Comparison of ENCODE assay signal across 2 cellular contexts in the genomic region with DNA sequence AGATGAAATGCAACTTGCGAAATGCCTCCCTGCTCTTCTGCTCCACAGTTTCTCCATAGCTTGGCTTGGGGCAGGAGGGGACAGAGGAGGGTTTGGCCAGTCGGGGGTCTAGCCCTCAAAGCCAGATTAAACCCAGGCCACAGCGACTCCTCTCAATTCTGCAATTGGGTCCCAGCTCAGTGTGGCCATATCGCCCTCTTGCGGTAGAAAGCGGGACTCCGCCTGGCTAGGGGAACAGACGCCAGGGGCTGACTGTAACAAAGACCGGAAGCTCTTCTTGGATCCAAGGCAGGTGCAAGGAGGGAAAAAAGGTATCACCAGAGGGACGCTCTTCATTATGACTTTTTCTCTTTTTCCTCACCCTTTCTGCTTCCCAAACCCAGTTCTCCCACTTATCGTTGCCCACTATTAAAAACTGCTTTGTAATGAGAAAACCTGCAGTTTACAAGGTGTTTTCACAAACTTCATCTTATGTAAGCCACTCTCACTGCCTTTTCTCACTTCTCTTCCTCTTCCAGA.
TF ChIP-seq lines count a peak whose summit lies in the region.

No MANE protein-coding gene starts in this region.

TF ChIP-seq in HEK293, 187 proteins besides CTCF, POLR2A, EP300 and RAD21 (continued from another document and continues in another):
- TF ChIP-seq ZBTB10 (tag by site-specific recombination; IDR thresholded peaks at IDR 0.05) (no peak), ZNF248 (tag by site-specific recombination; IDR thresholded peaks at IDR 0.05) (no peak), ZNF514 (tag by site-specific recombination; IDR thresholded peaks at IDR 0.05) (no peak), YY2 (tag by site-specific recombination; IDR thresholded peaks at IDR 0.05) (no peak), ZNF843 (tag by site-specific recombination; IDR thresholded peaks at IDR 0.05) (no peak), ZNF335 (tag by site-specific recombination; conservative IDR thresholded peaks at IDR 0.05) (peak; percentile 70), HOXD13 (CRISPR knock-in tag; IDR thresholded peaks at IDR 0.05; ENCODE audit: borderline replicate concordance) (no peak), ZNF629 (tag by site-specific recombination; IDR thresholded peaks at IDR 0.05) (no peak), ZNF214 (tag by site-specific recombination; IDR thresholded peaks at IDR 0.05; ENCODE audit: borderline replicate concordance) (no peak), ZNF600 (tag by site-specific recombination; IDR thresholded peaks at IDR 0.05) (peak; percentile 53; the same call in 1 of the 2 replicates), ZNF626 (tag by site-specific recombination; IDR thresholded peaks at IDR 0.05) (no peak), KLF1 (tag by site-specific recombination; IDR thresholded peaks at IDR 0.05) (no peak), SP3 (tag by site-specific recombination; IDR thresholded peaks at IDR 0.05) (no peak), ZNF10 (tag by site-specific recombination; IDR thresholded peaks at IDR 0.05) (no peak), ZIC2 (tag by site-specific recombination; IDR thresholded peaks at IDR 0.05) (0 out of 2 replicates have a peak, but pooled peaks have one; percentile 19), ZNF777 (tag by site-specific recombination; IDR thresholded peaks at IDR 0.05; ENCODE audit: borderline replicate concordance) (no peak), ZBTB49 (tag by site-specific recombination; IDR thresholded peaks at IDR 0.05; ENCODE audit: low read depth) (no peak), ZNF654 (tag by site-specific recombination; IDR thresholded peaks at IDR 0.05; ENCODE audit: low read depth) (peak; percentile 97), ZNF776 (tag by site-specific recombination; IDR thresholded peaks at IDR 0.05; ENCODE audit: borderline replicate concordance) (no peak), ZBTB26 (tag by site-specific recombination; optimal IDR thresholded peaks at IDR 0.05) (no peak), ZNF37A (tag by site-specific recombination; IDR thresholded peaks at IDR 0.05) (no peak), ZNF585B (tag by site-specific recombination; IDR thresholded peaks at IDR 0.05) (no peak)
- TF ChIP-seq, protein P1, sequence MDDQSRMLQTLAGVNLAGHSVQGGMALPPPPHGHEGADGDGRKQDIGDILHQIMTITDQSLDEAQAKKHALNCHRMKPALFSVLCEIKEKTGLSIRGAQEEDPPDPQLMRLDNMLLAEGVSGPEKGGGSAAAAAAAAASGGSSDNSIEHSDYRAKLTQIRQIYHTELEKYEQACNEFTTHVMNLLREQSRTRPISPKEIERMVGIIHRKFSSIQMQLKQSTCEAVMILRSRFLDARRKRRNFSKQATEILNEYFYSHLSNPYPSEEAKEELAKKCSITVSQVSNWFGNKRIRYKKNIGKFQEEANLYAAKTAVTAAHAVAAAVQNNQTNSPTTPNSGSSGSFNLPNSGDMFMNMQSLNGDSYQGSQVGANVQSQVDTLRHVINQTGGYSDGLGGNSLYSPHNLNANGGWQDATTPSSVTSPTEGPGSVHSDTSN (CRISPR knock-in tag; IDR thresholded peaks at IDR 0.05): no peak

TF ChIP-seq in GM12878, 131 proteins besides CTCF, POLR2A, EP300 and RAD21 (continued from another document and continues in another):
- TF ChIP-seq, protein P2, sequence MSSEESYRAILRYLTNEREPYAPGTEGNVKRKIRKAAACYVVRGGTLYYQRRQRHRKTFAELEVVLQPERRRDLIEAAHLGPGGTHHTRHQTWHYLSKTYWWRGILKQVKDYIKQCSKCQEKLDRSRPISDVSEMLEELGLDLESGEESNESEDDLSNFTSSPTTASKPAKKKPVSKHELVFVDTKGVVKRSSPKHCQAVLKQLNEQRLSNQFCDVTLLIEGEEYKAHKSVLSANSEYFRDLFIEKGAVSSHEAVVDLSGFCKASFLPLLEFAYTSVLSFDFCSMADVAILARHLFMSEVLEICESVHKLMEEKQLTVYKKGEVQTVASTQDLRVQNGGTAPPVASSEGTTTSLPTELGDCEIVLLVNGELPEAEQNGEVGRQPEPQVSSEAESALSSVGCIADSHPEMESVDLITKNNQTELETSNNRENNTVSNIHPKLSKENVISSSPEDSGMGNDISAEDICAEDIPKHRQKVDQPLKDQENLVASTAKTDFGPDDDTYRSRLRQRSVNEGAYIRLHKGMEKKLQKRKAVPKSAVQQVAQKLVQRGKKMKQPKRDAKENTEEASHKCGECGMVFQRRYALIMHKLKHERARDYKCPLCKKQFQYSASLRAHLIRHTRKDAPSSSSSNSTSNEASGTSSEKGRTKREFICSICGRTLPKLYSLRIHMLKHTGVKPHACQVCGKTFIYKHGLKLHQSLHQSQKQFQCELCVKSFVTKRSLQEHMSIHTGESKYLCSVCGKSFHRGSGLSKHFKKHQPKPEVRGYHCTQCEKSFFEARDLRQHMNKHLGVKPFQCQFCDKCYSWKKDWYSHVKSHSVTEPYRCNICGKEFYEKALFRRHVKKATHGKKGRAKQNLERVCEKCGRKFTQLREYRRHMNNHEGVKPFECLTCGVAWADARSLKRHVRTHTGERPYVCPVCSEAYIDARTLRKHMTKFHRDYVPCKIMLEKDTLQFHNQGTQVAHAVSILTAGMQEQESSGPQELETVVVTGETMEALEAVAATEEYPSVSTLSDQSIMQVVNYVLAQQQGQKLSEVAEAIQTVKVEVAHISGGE (CRISPR knock-in tag; IDR thresholded peaks at IDR 0.05): no peak
- TF ChIP-seq TBL1XR1 (IDR thresholded peaks at IDR 0.05; ENCODE audit: low read depth, low read length) (no peak), ZBED1 (IDR thresholded peaks at IDR 0.05; ENCODE audit: borderline replicate concordance) (no peak), SIX5 (IDR thresholded peaks at IDR 0.05; ENCODE audit: low read depth, low read length, severe bottlenecking) (no peak), BMI1 (IDR thresholded peaks at IDR 0.05; ENCODE audit: borderline replicate concordance) (no peak), PRDM15 (CRISPR knock-in tag; IDR thresholded peaks at IDR 0.05) (no peak), USF1 (IDR thresholded peaks at IDR 0.05; ENCODE audit: borderline replicate concordance, extremely low read length, insufficient read depth, low read depth, low read length) (no peak), IKZF1 (conservative IDR thresholded peaks at IDR 0.05) (peak; percentile 58), ESRRA (IDR thresholded peaks at IDR 0.05; ENCODE audit: low read length) (no peak), LARP7 (IDR thresholded peaks at IDR 0.05) (no peak), CHD4 (IDR thresholded peaks at IDR 0.05) (no peak), KDM1A (IDR thresholded peaks at IDR 0.05; ENCODE audit: borderline replicate concordance) (no peak), STAT1 (conservative IDR thresholded peaks at IDR 0.05) (no peak; the same call in 1 of the 2 replicates), GATAD2B (conservative IDR thresholded peaks at IDR 0.05; ENCODE audit: low read depth) (no peak; the same call in 1 of the 2 replicates), ASH2L (IDR thresholded peaks at IDR 0.05; ENCODE audit: borderline replicate concordance, low read depth) (no peak), E4F1 (IDR thresholded peaks at IDR 0.05; ENCODE audit: borderline replicate concordance, partially characterized antibody) (no peak), BRCA1 (IDR thresholded peaks at IDR 0.05; ENCODE audit: low read depth, low read length) (no peak), POU2F2 (IDR thresholded peaks at IDR 0.05; ENCODE audit: borderline replicate concordance, low read depth, low read length) (0 out of 3 replicates have a peak, but pooled peaks have one; percentile 43), RAD51 (IDR thresholded peaks at IDR 0.05) (no peak), EZH2 (IDR thresholded peaks at IDR 0.05; ENCODE audit: borderline replicate concordance, control insufficient read depth, low read depth, low read length) (no peak), PAX8 (IDR thresholded peaks at IDR 0.05) (no peak), ZZZ3 (IDR thresholded peaks at IDR 0.05; ENCODE audit: control insufficient read depth, insufficient read length, low read depth) (no peak)
- TF ChIP-seq, protein P1 (IDR thresholded peaks at IDR 0.05; ENCODE audit: insufficient replicate concordance, low read depth, low read length): no peak
- TF ChIP-seq, protein P3, sequence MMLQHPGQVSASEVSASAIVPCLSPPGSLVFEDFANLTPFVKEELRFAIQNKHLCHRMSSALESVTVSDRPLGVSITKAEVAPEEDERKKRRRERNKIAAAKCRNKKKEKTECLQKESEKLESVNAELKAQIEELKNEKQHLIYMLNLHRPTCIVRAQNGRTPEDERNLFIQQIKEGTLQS (IDR thresholded peaks at IDR 0.05; ENCODE audit: borderline replicate concordance, extremely low read depth, low read depth, low read length): no peak
- TF ChIP-seq, protein P4, sequence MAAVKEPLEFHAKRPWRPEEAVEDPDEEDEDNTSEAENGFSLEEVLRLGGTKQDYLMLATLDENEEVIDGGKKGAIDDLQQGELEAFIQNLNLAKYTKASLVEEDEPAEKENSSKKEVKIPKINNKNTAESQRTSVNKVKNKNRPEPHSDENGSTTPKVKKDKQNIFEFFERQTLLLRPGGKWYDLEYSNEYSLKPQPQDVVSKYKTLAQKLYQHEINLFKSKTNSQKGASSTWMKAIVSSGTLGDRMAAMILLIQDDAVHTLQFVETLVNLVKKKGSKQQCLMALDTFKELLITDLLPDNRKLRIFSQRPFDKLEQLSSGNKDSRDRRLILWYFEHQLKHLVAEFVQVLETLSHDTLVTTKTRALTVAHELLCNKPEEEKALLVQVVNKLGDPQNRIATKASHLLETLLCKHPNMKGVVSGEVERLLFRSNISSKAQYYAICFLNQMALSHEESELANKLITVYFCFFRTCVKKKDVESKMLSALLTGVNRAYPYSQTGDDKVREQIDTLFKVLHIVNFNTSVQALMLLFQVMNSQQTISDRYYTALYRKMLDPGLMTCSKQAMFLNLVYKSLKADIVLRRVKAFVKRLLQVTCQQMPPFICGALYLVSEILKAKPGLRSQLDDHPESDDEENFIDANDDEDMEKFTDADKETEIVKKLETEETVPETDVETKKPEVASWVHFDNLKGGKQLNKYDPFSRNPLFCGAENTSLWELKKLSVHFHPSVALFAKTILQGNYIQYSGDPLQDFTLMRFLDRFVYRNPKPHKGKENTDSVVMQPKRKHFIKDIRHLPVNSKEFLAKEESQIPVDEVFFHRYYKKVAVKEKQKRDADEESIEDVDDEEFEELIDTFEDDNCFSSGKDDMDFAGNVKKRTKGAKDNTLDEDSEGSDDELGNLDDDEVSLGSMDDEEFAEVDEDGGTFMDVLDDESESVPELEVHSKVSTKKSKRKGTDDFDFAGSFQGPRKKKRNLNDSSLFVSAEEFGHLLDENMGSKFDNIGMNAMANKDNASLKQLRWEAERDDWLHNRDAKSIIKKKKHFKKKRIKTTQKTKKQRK (IDR thresholded peaks at IDR 0.05; ENCODE audit: low read depth, low read length): no peak
